Comparison of ENCODE assay signal across 23 cellular contexts in the genomic region with DNA sequence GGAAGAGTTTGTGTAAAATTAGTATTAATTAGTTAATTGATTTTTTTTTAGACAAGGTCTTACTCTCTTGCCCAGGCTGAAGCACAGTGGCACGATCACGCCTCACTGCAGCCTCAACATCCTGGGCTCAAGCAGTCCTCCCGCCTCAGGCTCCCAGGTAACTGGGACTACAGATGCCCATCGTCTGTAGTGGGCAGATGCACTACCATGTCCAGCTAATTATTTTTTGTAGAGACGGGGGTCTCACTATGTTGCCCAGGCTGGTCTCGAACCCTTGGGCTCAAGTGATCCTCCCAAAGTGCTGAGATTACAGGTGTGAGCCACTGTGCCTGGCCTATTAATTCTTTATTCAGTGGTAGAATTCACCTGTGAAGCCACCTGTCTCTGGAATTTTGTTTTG. TPM values are rescaled to one million over a fixed set of nuclear protein-coding genes. Genes with fewer than 3 reads are reported as not detected.
DNase-seq lines count a peak whose midpoint lies in the region; ATAC-seq and TF ChIP-seq lines count a peak whose summit lies in the region.
"Had no signal": no experiment of that assay in that cellular context is flagged by ENCODE, and none has a peak within 500 bp of the region (broad histone marks: within the 10 kb centered on the region; RNA-seq: fewer than 3 reads in every experiment).

No MANE protein-coding gene starts in this region.

- POLR2A ChIA-PET in HEK293 (lab: Yijun Ruan, JAX) = no interaction called here
- POLR2A ChIA-PET in WTC11 (lab: Charles Lee) = no interaction called here

- no peak for TF ChIP-seq EP300 in sigmoid colon (IDR thresholded peaks at IDR 0.05)

- H3K4me3 Mint-ChIP-seq in WTC11 = no peak overlapping the region
- H3K4me3 Mint-ChIP-seq in immature natural killer cell = no peak overlapping the region
- H3K4me3 Mint-ChIP-seq: CD14-positive monocyte; CD4-positive, alpha-beta memory T cell; CD4-positive, CD25-positive, alpha-beta regulatory T cell; CD8-positive, alpha-beta memory T cell had no signal

- no peaks in the 10 kb centered on the region for H3K27me3 ChIP-seq in sigmoid colon
- H3K27me3 ChIP-seq: BE2C, BLaER1 had no signal

- peaks cover 0 to 7% of the 10 kb centered on the region in 2 experiments; a peak in 1 of 3 replicates for H3K36me3 ChIP-seq in HEK293 (ENCODE audit: control insufficient read depth in 2 of 2, insufficient read depth in 1 of 2, low read length in 2 of 2)
- no peaks in the 10 kb centered on the region for H3K36me3 ChIP-seq in sigmoid colon

- CTCF ChIA-PET in HEK293 (lab: Yijun Ruan, JAX) = interaction anchor here (1.0 kb wide), 1 partner anchor 10 kb away, joined by 5 read pairs; no protein-coding TSS in a partner anchor
- CTCF ChIA-PET in WTC11 (lab: Charles Lee) = no interaction called here

- TF ChIP-seq CTCF in HEK293 (tag by site-specific recombination; IDR thresholded peaks at IDR 0.05) = no peak
- no peak for TF ChIP-seq CTCF in WTC11 (IDR thresholded peaks at IDR 0.05)
- no peak for TF ChIP-seq CTCF in sigmoid colon (IDR thresholded peaks at IDR 0.05)

- DNase-seq in WTC11 (ENCODE audit: low spot score) (no peak), immature natural killer cell (no peak), sigmoid colon (no peak)
- no peak for DNase-seq in activated CD4-positive, CD25-positive, alpha-beta regulatory T cell (lab: John Stamatoyannopoulos, UW)
- DNase-seq: 8988T; ACHN; BE2C; C1 segment of cervical spinal cord; CD4-positive, alpha-beta memory T cell; CD4-positive, CD25-positive, alpha-beta regulatory T cell; CD8-positive, alpha-beta memory T cell; COR-L47; DMS 273 treated with DMSO at 0.1 percent for 48 hours; DMS153; DMS53; DMS79; DND-41; EL; GDM1 had no signal

- H3K27ac Mint-ChIP-seq in WTC11 (no peak overlapping the region), immature natural killer cell (peak overlapping the region in 5 of 6 donors; percentile 10 to 50 (median 36))
- H3K27ac Mint-ChIP-seq: CD14-positive monocyte had no signal

- no peak overlapping the region for H3K4me3 ChIP-seq in HEK293 (ENCODE audit: low read depth, low read length)
- no peak overlapping the region for H3K4me3 ChIP-seq in sigmoid colon
- H3K4me3 ChIP-seq: BLaER1, GM12878 had no signal

- H3K9me3 Mint-ChIP-seq in WTC11 = no peaks in the 10 kb centered on the region
- H3K9me3 Mint-ChIP-seq in immature natural killer cell = no peaks in the 10 kb centered on the region
- H3K9me3 Mint-ChIP-seq: CD14-positive monocyte; CD4-positive, alpha-beta memory T cell; CD4-positive, CD25-positive, alpha-beta regulatory T cell; CD8-positive, alpha-beta memory T cell had no signal

- 81 to 97% methylated on average over 6 of the region's 6 CpGs for WGBS in sigmoid colon, 2 donors

- H3K9me3 ChIP-seq in HEK293 (ENCODE audit: control insufficient read depth, insufficient read depth, low read depth, low read length) = no peaks in the 10 kb centered on the region
- H3K9me3 ChIP-seq in sigmoid colon = no peaks in the 10 kb centered on the region
- H3K9me3 ChIP-seq: BE2C, BLaER1 had no signal

- ATAC-seq in WTC11 = no peak
- ATAC-seq: GM12878 had no signal

- H3K4me1 Mint-ChIP-seq in WTC11 (peaks cover 4% of the 10 kb centered on the region; the same call in 1 of the 2 replicates), immature natural killer cell (peaks cover 81 to 94% of the 10 kb centered on the region in 2 donors)

- H3K36me3 Mint-ChIP-seq in WTC11 (no peaks in the 10 kb centered on the region; the same call in 1 of the 2 replicates), immature natural killer cell (peaks cover 19 to 30% (median 19%) of the 10 kb centered on the region in 3 donors)

- no peak for TF ChIP-seq POLR2A in sigmoid colon (IDR thresholded peaks at IDR 0.05)

- H3K27me3 Mint-ChIP-seq in WTC11 (ENCODE audit: low read depth) (no peaks in the 10 kb centered on the region), immature natural killer cell (ENCODE audit: low read depth in 3 of 3) (peaks cover 2 to 4% (median 2%) of the 10 kb centered on the region in 3 donors)
- H3K27me3 Mint-ChIP-seq: CD4-positive, alpha-beta memory T cell; CD4-positive, CD25-positive, alpha-beta regulatory T cell had no signal

- intact Hi-C loops in sigmoid colon (cut with DNase I) = no loop called here

- H3K27ac ChIP-seq in HEK293 (ENCODE audit: extremely low read depth, low read depth, low read length) (no peak overlapping the region), sigmoid colon (no peak overlapping the region)
- H3K27ac ChIP-seq: BLaER1 had no signal

- H3K4me1 ChIP-seq in HEK293 (ENCODE audit: control insufficient read depth, insufficient read depth, low read length) = no peaks in the 10 kb centered on the region
- H3K4me1 ChIP-seq in sigmoid colon = no peaks in the 10 kb centered on the region
- H3K4me1 ChIP-seq: BE2C had no signal

TF ChIP-seq in HEK293, 187 proteins besides CTCF, POLR2A, EP300 and RAD21 (continues in another document):
- TF ChIP-seq TSHZ1 (tag by site-specific recombination; IDR thresholded peaks at IDR 0.05; ENCODE audit: borderline replicate concordance) = no peak

TF ChIP-seq in WTC11, 78 proteins besides CTCF, POLR2A, EP300 and RAD21:
- TF ChIP-seq OVOL2 (CRISPR knock-in tag; IDR thresholded peaks at IDR 0.05; ENCODE audit: borderline replicate concordance) (no peak), ZNF121 (CRISPR knock-in tag; IDR thresholded peaks at IDR 0.05) (peak; percentile 69)

RNA-seq across cellular contexts. Expression of gene UBE2F, which starts 41.1 kb away (rescaled TPM):
- 48.8 to 50.6 TPM (median 49.5 TPM) in 3 replicates for total RNA-seq in WTC11 (2021)
- 100 to 1,000 TPM; 274 to 339 (median 323) TPM for polyA plus RNA-seq in immature natural killer cell
- 10 to 100 TPM; 50.7 to 81.5 (median 66.4) TPM for total RNA-seq in sigmoid colon
- 100 to 1,000 TPM in 1 of 3 donors, 10 to 100 TPM in 2; 51.9 to 115 (median 73.3) TPM for polyA plus RNA-seq in sigmoid colon

RNA-seq across cellular contexts. Expression of gene SCLY, which starts 52.9 kb away (rescaled TPM):
- 68.4 to 70.2 TPM (median 69.6 TPM) in 3 replicates for total RNA-seq in WTC11 (2021)
- polyA plus RNA-seq in immature natural killer cell = 10 to 100 TPM; 12.1 to 15.8 (median 12.8) TPM
- 10 to 100 TPM; 10.3 to 14.4 (median 11.7) TPM for total RNA-seq in sigmoid colon
- polyA plus RNA-seq in sigmoid colon = 10 to 100 TPM in 2 of 3 donors, 1 to 10 TPM in 1; 5.4 to 19.5 (median 10.4) TPM

Comparison
In these comparisons a context has a peak if more than half of its experiments do, and no peak if none do; other contexts are left out.
1. Of the 8 proteins assayed by ChIP-seq in both HEK293 and WTC11: peak only in HEK293: none; only in WTC11: none; in both: ZNF121; in neither: 7.